In genomic region chr19:28466107-28467045, GRCh38 we compare ENCODE assay signal across 9 cellular contexts.
DNase-seq lines count a peak whose midpoint lies in the region; ATAC-seq and TF ChIP-seq lines count a peak whose summit lies in the region.
"Had no signal": no experiment of that assay in that cellular context is flagged by ENCODE, and none has a peak within 500 bp of the region (broad histone marks: within the 10 kb centered on the region; RNA-seq: fewer than 3 reads in every experiment).

No MANE protein-coding gene starts in this region.

- no peaks in the 10 kb centered on the region for H3K9me3 ChIP-seq in CD4-positive, alpha-beta T cell (ENCODE audit: control insufficient read depth, low read length)

- H3K9me3 Mint-ChIP-seq in CD4-positive, alpha-beta T cell, result no peaks in the 10 kb centered on the region
- H3K9me3 Mint-ChIP-seq in activated naive CD8-positive, alpha-beta T cell treated with anti-CD3 and anti-CD28 coated beads, Interleukin-2, amount 10 ng/mL, durations not matched to agents 7 days and 5 days, result no peaks in the 10 kb centered on the region

- POLR2A ChIA-PET in CD4-positive, alpha-beta T cell (lab: Charles Lee), result no interaction called here
- POLR2A ChIA-PET in activated naive CD8-positive, alpha-beta T cell treated with anti-CD3 and anti-CD28 coated beads, Interleukin-2, amount 10 ng/mL, durations not matched to agents 7 days and 5 days (lab: Charles Lee), result no interaction called here

- H3K36me3 Mint-ChIP-seq in CD4-positive, alpha-beta T cell (ENCODE audit: low read depth), result no peaks in the 10 kb centered on the region
- no peaks in the 10 kb centered on the region for H3K36me3 Mint-ChIP-seq in activated naive CD8-positive, alpha-beta T cell treated with anti-CD3 and anti-CD28 coated beads, Interleukin-2, amount 10 ng/mL, durations not matched to agents 7 days and 5 days
- H3K36me3 Mint-ChIP-seq: IgD-negative memory B cell had no signal

- no peaks in the 10 kb centered on the region for H3K27me3 ChIP-seq in CD4-positive, alpha-beta T cell (ENCODE audit: control insufficient read depth, insufficient read depth, low read length)

- ATAC-seq in CD4-positive, alpha-beta T cell (ENCODE audit: poor library complexity), result no peak
- ATAC-seq in activated naive CD8-positive, alpha-beta T cell treated with anti-CD3 and anti-CD28 coated beads, Interleukin-2, amount 10 ng/mL, durations not matched to agents 7 days and 5 days (ENCODE audit: low read depth), result no peak
- no peak for ATAC-seq in GM21717 (IDR thresholded peaks at IDR 0.05; ENCODE audit: unreplicated experiment)
- no peak for ATAC-seq in HG03354 (IDR thresholded peaks at IDR 0.05; ENCODE audit: poor library complexity, severe bottlenecking, unreplicated experiment)

- no peaks in the 10 kb centered on the region for H3K27me3 Mint-ChIP-seq in CD4-positive, alpha-beta T cell
- H3K27me3 Mint-ChIP-seq in activated naive CD8-positive, alpha-beta T cell treated with anti-CD3 and anti-CD28 coated beads, Interleukin-2, amount 10 ng/mL, durations not matched to agents 7 days and 5 days, result peaks cover 6% of the 10 kb centered on the region

- intact Hi-C loops in CD4-positive, alpha-beta T cell (cut with DNase I, micrococcal nuclease), result loop anchor here (1.0 to 5.0 kb wide), 7 partner anchors 166 to 1131 kb away; no protein-coding TSS in a partner anchor

- no peak overlapping the region for H3K27ac ChIP-seq in CD4-positive, alpha-beta T cell (ENCODE audit: low read depth, low read length)

- H3K4me3 Mint-ChIP-seq in CD4-positive, alpha-beta T cell, result no peak overlapping the region
- H3K4me3 Mint-ChIP-seq in activated naive CD8-positive, alpha-beta T cell treated with anti-CD3 and anti-CD28 coated beads, Interleukin-2, amount 10 ng/mL, durations not matched to agents 7 days and 5 days, result no peak overlapping the region
- H3K4me3 Mint-ChIP-seq: IgD-negative memory B cell had no signal

- TF ChIP-seq CTCF in CD4-positive, alpha-beta T cell (IDR thresholded peaks at IDR 0.05), result peak; percentile 61

- peaks cover 21% of the 10 kb centered on the region for H3K4me1 Mint-ChIP-seq in CD4-positive, alpha-beta T cell (ENCODE audit: low read depth)
- peaks cover 5% of the 10 kb centered on the region for H3K4me1 Mint-ChIP-seq in activated naive CD8-positive, alpha-beta T cell treated with anti-CD3 and anti-CD28 coated beads, Interleukin-2, amount 10 ng/mL, durations not matched to agents 7 days and 5 days
- H3K4me1 Mint-ChIP-seq: IgD-negative memory B cell had no signal

- H3K27ac Mint-ChIP-seq in CD4-positive, alpha-beta T cell, result no peak overlapping the region
- H3K27ac Mint-ChIP-seq in activated naive CD8-positive, alpha-beta T cell treated with anti-CD3 and anti-CD28 coated beads, Interleukin-2, amount 10 ng/mL, durations not matched to agents 7 days and 5 days, result no peak overlapping the region
- H3K27ac Mint-ChIP-seq: IgD-negative memory B cell had no signal

- CTCF ChIA-PET in CD4-positive, alpha-beta T cell (lab: Charles Lee), result no interaction called here

- peak; percentile 28 to 69 (median 46) for DNase-seq in CD4-positive, alpha-beta T cell
- DNase-seq in HuH-7 (ENCODE audit: low spot score), result peak; percentile 28
- peak; percentile 9 for DNase-seq in RPMI7951 (ENCODE audit: low read depth)
- peak; percentile 60 for DNase-seq in activated naive CD8-positive, alpha-beta T cell treated with anti-CD3 and anti-CD28 coated beads, Interleukin-2, amount 10 ng/mL, durations not matched to agents 7 days and 5 days
- DNase-seq in hepatic stellate cell (ENCODE audit: low spot score), result peak; percentile 48
- DNase-seq in stimulated activated CD4-positive, alpha-beta T cell treated with anti-CD3 and anti-CD28 coated beads, Interleukin-12 subunit alpha, Interleukin-12 subunit beta, amount 100 ng/mL, for 24 hours (ENCODE audit: low read depth in 2 of 2), result peak; percentile 23 to 59

Comparison
In these comparisons a context has a peak if more than half of its experiments do, and no peak if none do; other contexts are left out.
1. DNase-seq: peak in every context shown above with its lines; median percentile 60 in activated naive CD8-positive, alpha-beta T cell treated with anti-CD3 and anti-CD28 coated beads, Interleukin-2, amount 10 ng/mL, durations not matched to agents 7 days and 5 days; 48 in hepatic stellate cell; 46 in CD4-positive, alpha-beta T cell; 41 in stimulated activated CD4-positive, alpha-beta T cell treated with anti-CD3 and anti-CD28 coated beads, Interleukin-12 subunit alpha, Interleukin-12 subunit beta, amount 100 ng/mL, for 24 hours; 28 in HuH-7; 9 in RPMI7951.